In genomic region chrX:122220644-122221373, GRCh38 we compare ENCODE assay signal across 1 cellular context.
TF ChIP-seq lines count a peak whose summit lies in the region.

No MANE protein-coding gene starts in this region.

TF ChIP-seq in HepG2, 621 proteins besides CTCF, POLR2A, EP300 and RAD21:
- no peak for TF ChIP-seq ZNF740 (CRISPR knock-in tag; IDR thresholded peaks at IDR 0.05)
